Comparison of ENCODE assay signal across 1 cellular context in the genomic region with DNA sequence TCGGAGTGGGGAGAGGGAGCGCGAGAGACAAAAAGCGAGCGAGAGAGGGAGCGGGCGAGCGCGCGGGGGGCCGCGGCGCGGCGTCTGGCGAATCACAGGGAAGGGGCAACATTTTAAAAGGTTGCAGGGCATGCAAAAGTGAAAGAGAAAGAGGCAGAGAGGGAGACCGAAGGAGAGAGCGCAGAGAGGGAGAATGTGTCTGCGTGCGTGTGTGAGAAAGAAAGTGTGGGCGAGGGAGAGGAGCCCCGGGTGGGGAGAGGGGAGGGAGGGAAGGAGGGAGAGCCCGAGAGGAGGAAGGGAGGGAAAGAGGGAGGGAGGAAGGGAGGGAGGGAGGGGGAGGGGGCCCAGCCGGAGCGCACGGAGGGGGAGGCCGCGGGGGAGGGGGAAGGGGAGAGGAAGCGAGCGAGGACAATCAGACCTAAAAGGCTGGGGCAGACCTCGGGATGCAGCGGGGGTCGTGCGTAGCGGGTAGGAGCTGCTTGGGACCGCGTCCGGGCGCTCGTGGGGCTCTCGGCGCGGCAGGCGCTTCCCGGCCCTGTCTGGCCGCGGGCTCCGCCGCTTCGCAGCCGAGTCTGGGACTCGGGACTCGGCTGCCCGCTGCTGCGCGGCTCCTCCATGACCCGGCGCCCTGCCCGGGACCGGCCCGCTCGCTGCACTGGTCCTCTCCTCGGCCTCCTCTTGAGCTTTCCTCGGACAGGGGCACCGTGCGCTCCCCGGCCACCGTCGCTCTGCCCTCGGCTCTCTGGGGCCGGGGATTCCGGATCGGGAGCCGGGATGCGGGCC.
TF ChIP-seq lines count a peak whose summit lies in the region.

No MANE protein-coding gene starts in this region.

TF ChIP-seq in K562, 482 proteins besides CTCF, POLR2A, EP300 and RAD21 (continued from another document):
- TF ChIP-seq, protein P1, sequence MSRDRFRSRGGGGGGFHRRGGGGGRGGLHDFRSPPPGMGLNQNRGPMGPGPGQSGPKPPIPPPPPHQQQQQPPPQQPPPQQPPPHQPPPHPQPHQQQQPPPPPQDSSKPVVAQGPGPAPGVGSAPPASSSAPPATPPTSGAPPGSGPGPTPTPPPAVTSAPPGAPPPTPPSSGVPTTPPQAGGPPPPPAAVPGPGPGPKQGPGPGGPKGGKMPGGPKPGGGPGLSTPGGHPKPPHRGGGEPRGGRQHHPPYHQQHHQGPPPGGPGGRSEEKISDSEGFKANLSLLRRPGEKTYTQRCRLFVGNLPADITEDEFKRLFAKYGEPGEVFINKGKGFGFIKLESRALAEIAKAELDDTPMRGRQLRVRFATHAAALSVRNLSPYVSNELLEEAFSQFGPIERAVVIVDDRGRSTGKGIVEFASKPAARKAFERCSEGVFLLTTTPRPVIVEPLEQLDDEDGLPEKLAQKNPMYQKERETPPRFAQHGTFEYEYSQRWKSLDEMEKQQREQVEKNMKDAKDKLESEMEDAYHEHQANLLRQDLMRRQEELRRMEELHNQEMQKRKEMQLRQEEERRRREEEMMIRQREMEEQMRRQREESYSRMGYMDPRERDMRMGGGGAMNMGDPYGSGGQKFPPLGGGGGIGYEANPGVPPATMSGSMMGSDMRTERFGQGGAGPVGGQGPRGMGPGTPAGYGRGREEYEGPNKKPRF (IDR thresholded peaks at IDR 0.05; ENCODE audit: low read depth, low read length): no peak
- TF ChIP-seq U2AF1 (optimal IDR thresholded peaks at IDR 0.05; ENCODE audit: low read depth, low read length) (no peak), FOXJ3 (CRISPR knock-in tag; IDR thresholded peaks at IDR 0.05) (no peak), ZBTB8A (IDR thresholded peaks at IDR 0.05; ENCODE audit: partially characterized antibody) (no peak), KDM2B (CRISPR knock-in tag; IDR thresholded peaks at IDR 0.05) (0 out of 2 replicates have a peak, but pooled peaks have one; percentile 47), BDP1 (IDR thresholded peaks at IDR 0.05; ENCODE audit: insufficient read depth, insufficient read length) (no peak), SMAD1 (IDR thresholded peaks at IDR 0.05; ENCODE audit: low read depth, low read length, partially characterized antibody) (no peak), MEF2D (tag; conservative IDR thresholded peaks at IDR 0.05; ENCODE audit: low read depth) (no peak), CXXC5 (CRISPR knock-in tag; IDR thresholded peaks at IDR 0.05) (0 out of 2 replicates have a peak, but pooled peaks have one; percentile 11), GTF2A2 (tag; IDR thresholded peaks at IDR 0.05) (no peak), ZNF316 (IDR thresholded peaks at IDR 0.05) (no peak), ZSCAN29 (IDR thresholded peaks at IDR 0.05) (no peak), KDM1A (IDR thresholded peaks at IDR 0.05) (peak in 1 of 2 experiments; percentile 34; a peak in 1 of 4 replicates), TAF9B (IDR thresholded peaks at IDR 0.05; ENCODE audit: partially characterized antibody) (no peak), SLC30A9 (CRISPR knock-in tag; IDR thresholded peaks at IDR 0.05) (no peak), KAT7 (CRISPR knock-in tag; IDR thresholded peaks at IDR 0.05; ENCODE audit: borderline replicate concordance) (no peak), L3MBTL2 (IDR thresholded peaks at IDR 0.05) (no peak), ZNF586 (CRISPR knock-in tag; conservative IDR thresholded peaks at IDR 0.05) (no peak), NFE2 (IDR thresholded peaks at IDR 0.05; ENCODE audit: low read depth) (no peak), HMGN3 (IDR thresholded peaks at IDR 0.05; ENCODE audit: borderline replicate concordance, extremely low read depth, insufficient read length, low read depth, low read length) (peak; percentile 53), NR1H2 (CRISPR knock-in tag; IDR thresholded peaks at IDR 0.05) (no peak), MCM3 (IDR thresholded peaks at IDR 0.05) (no peak), ZNF699 (CRISPR knock-in tag; IDR thresholded peaks at IDR 0.05; ENCODE audit: insufficient replicate concordance) (no peak)
- TF ChIP-seq, protein P2, sequence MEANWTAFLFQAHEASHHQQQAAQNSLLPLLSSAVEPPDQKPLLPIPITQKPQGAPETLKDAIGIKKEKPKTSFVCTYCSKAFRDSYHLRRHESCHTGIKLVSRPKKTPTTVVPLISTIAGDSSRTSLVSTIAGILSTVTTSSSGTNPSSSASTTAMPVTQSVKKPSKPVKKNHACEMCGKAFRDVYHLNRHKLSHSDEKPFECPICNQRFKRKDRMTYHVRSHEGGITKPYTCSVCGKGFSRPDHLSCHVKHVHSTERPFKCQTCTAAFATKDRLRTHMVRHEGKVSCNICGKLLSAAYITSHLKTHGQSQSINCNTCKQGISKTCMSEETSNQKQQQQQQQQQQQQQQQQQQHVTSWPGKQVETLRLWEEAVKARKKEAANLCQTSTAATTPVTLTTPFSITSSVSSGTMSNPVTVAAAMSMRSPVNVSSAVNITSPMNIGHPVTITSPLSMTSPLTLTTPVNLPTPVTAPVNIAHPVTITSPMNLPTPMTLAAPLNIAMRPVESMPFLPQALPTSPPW (CRISPR knock-in tag; IDR thresholded peaks at IDR 0.05): peak; percentile 64
- TF ChIP-seq, protein P3, sequence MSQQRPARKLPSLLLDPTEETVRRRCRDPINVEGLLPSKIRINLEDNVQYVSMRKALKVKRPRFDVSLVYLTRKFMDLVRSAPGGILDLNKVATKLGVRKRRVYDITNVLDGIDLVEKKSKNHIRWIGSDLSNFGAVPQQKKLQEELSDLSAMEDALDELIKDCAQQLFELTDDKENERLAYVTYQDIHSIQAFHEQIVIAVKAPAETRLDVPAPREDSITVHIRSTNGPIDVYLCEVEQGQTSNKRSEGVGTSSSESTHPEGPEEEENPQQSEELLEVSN (IDR thresholded peaks at IDR 0.05; ENCODE audit: borderline replicate concordance in 1 of 2, extremely low read depth in 1 of 2, insufficient read depth in 1 of 2, insufficient read length in 1 of 2, low read depth in 1 of 2, low read length in 1 of 2, poor library complexity in 1 of 2, severe bottlenecking in 1 of 2): peak in 1 of 2 experiments; percentile 68
- TF ChIP-seq, protein P4, sequence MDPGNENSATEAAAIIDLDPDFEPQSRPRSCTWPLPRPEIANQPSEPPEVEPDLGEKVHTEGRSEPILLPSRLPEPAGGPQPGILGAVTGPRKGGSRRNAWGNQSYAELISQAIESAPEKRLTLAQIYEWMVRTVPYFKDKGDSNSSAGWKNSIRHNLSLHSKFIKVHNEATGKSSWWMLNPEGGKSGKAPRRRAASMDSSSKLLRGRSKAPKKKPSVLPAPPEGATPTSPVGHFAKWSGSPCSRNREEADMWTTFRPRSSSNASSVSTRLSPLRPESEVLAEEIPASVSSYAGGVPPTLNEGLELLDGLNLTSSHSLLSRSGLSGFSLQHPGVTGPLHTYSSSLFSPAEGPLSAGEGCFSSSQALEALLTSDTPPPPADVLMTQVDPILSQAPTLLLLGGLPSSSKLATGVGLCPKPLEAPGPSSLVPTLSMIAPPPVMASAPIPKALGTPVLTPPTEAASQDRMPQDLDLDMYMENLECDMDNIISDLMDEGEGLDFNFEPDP (CRISPR knock-in tag; IDR thresholded peaks at IDR 0.05): no peak
- TF ChIP-seq, protein P5, sequence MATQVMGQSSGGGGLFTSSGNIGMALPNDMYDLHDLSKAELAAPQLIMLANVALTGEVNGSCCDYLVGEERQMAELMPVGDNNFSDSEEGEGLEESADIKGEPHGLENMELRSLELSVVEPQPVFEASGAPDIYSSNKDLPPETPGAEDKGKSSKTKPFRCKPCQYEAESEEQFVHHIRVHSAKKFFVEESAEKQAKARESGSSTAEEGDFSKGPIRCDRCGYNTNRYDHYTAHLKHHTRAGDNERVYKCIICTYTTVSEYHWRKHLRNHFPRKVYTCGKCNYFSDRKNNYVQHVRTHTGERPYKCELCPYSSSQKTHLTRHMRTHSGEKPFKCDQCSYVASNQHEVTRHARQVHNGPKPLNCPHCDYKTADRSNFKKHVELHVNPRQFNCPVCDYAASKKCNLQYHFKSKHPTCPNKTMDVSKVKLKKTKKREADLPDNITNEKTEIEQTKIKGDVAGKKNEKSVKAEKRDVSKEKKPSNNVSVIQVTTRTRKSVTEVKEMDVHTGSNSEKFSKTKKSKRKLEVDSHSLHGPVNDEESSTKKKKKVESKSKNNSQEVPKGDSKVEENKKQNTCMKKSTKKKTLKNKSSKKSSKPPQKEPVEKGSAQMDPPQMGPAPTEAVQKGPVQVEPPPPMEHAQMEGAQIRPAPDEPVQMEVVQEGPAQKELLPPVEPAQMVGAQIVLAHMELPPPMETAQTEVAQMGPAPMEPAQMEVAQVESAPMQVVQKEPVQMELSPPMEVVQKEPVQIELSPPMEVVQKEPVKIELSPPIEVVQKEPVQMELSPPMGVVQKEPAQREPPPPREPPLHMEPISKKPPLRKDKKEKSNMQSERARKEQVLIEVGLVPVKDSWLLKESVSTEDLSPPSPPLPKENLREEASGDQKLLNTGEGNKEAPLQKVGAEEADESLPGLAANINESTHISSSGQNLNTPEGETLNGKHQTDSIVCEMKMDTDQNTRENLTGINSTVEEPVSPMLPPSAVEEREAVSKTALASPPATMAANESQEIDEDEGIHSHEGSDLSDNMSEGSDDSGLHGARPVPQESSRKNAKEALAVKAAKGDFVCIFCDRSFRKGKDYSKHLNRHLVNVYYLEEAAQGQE (CRISPR knock-in tag; IDR thresholded peaks at IDR 0.05; ENCODE audit: low read depth): no peak
- TF ChIP-seq, protein P6, sequence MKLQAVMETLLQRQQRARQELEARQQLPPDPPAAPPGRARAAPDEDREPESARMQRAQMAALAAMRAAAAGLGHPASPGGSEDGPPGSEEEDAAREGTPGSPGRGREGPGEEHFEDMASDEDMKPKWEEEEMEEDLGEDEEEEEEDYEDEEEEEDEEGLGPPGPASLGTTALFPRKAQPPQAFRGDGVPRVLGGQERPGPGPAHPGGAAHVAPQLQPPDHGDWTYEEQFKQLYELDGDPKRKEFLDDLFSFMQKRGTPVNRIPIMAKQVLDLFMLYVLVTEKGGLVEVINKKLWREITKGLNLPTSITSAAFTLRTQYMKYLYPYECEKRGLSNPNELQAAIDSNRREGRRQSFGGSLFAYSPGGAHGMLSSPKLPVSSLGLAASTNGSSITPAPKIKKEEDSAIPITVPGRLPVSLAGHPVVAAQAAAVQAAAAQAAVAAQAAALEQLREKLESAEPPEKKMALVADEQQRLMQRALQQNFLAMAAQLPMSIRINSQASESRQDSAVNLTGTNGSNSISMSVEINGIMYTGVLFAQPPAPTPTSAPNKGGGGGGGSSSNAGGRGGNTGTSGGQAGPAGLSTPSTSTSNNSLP (IDR thresholded peaks at IDR 0.05; ENCODE audit: borderline replicate concordance, low read depth, low read length): no peak
- TF ChIP-seq, protein P7, sequence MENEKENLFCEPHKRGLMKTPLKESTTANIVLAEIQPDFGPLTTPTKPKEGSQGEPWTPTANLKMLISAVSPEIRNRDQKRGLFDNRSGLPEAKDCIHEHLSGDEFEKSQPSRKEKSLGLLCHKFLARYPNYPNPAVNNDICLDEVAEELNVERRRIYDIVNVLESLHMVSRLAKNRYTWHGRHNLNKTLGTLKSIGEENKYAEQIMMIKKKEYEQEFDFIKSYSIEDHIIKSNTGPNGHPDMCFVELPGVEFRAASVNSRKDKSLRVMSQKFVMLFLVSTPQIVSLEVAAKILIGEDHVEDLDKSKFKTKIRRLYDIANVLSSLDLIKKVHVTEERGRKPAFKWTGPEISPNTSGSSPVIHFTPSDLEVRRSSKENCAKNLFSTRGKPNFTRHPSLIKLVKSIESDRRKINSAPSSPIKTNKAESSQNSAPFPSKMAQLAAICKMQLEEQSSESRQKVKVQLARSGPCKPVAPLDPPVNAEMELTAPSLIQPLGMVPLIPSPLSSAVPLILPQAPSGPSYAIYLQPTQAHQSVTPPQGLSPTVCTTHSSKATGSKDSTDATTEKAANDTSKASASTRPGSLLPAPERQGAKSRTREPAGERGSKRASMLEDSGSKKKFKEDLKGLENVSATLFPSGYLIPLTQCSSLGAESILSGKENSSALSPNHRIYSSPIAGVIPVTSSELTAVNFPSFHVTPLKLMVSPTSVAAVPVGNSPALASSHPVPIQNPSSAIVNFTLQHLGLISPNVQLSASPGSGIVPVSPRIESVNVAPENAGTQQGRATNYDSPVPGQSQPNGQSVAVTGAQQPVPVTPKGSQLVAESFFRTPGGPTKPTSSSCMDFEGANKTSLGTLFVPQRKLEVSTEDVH (IDR thresholded peaks at IDR 0.05; ENCODE audit: low read depth, partially characterized antibody): no peak
- TF ChIP-seq, protein P8, sequence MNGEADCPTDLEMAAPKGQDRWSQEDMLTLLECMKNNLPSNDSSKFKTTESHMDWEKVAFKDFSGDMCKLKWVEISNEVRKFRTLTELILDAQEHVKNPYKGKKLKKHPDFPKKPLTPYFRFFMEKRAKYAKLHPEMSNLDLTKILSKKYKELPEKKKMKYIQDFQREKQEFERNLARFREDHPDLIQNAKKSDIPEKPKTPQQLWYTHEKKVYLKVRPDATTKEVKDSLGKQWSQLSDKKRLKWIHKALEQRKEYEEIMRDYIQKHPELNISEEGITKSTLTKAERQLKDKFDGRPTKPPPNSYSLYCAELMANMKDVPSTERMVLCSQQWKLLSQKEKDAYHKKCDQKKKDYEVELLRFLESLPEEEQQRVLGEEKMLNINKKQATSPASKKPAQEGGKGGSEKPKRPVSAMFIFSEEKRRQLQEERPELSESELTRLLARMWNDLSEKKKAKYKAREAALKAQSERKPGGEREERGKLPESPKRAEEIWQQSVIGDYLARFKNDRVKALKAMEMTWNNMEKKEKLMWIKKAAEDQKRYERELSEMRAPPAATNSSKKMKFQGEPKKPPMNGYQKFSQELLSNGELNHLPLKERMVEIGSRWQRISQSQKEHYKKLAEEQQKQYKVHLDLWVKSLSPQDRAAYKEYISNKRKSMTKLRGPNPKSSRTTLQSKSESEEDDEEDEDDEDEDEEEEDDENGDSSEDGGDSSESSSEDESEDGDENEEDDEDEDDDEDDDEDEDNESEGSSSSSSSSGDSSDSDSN (IDR thresholded peaks at IDR 0.05; ENCODE audit: borderline replicate concordance in 1 of 2, low read depth in 2 of 2, low read length in 2 of 2): 0 out of 4 replicates have a peak, but pooled peaks of 1 of the 2 experiments have one; percentile 7
